Comparison of ENCODE assay signal across 29 cellular contexts in genomic region chr18:26677957-26678356, GRCh38.
"Had no signal": no experiment of that assay in that cellular context is flagged by ENCODE, and none has a peak within 500 bp of the region (broad histone marks: within the 10 kb centered on the region; RNA-seq: fewer than 3 reads in every experiment).

No MANE protein-coding gene starts in this region.

- H3K27ac ChIP-seq: neural progenitor cell, ovary, parathyroid adenoma, psoas muscle, right lobe of liver, sigmoid colon, skin epidermis, spleen, suprapubic skin, testis, tibial artery, transverse colon, upper lobe of right lung, uterus had no signal

- H3K36me3 ChIP-seq: neural progenitor cell, ovary, right lobe of liver, sigmoid colon, spleen, suprapubic skin, tibial artery, transverse colon, upper lobe of right lung, uterus had no signal

- H3K27me3 ChIP-seq: neural progenitor cell, ovary, right lobe of liver, sigmoid colon, spleen, suprapubic skin, testis, tibial artery, transverse colon, upper lobe of right lung, uterus had no signal

- H3K9me3 ChIP-seq: ovary, psoas muscle, right lobe of liver, sigmoid colon, spleen, suprapubic skin, testis, tibial artery, transverse colon, upper lobe of right lung, uterus had no signal

- H3K4me1 ChIP-seq: neural progenitor cell, parathyroid adenoma, psoas muscle, right lobe of liver, sigmoid colon, spleen, suprapubic skin, testis, tibial artery, transverse colon, upper lobe of right lung, uterus had no signal

- ATAC-seq: natural killer cell; psoas muscle; right cardiac atrium; right lobe of liver; stimulated activated memory B cell treated with anti-CD40 and anti-IgM and Interleukin-4, amounts not matched to agents 10 μg/mL and 1 μg/mL and 100 μg/mL, for 72 hours; stimulated activated naive CD8-positive, alpha-beta T cell treated with anti-CD3 and anti-CD28 coated beads, Interleukin-15, amount 100 ng/mL, for 72 hours; stimulated activated naive CD8-positive, alpha-beta T cell treated with anti-CD3 and anti-CD28 coated beads, Interleukin-15, Interleukin-2, amounts not matched to agents 100 U/mL and 50 U/mL, for 24 hours; upper lobe of right lung had no signal

- DNase-seq: natural killer cell; occipital lobe; ovary; posterior cingulate gyrus; psoas muscle; right cardiac atrium; right lobe of liver; sigmoid colon; spleen; stimulated activated CD4-positive, alpha-beta T cell treated with anti-CD3 and anti-CD28 coated beads, Interleukin-12 subunit alpha, Interleukin-12 subunit beta, amount 100 ng/mL, for 4 hours; stimulated activated CD4-positive, alpha-beta T cell treated with anti-CD3 and anti-CD28 coated beads, Interleukin-1b, Interleukin-23, amount 100 ng/mL, for 48 hours; stimulated activated CD4-positive, alpha-beta T cell treated with anti-CD3 and anti-CD28 coated beads, Interleukin-4, amount 100 ng/mL, for 1 hour; stimulated activated CD4-positive, alpha-beta T cell treated with anti-CD3 and anti-CD28 coated beads, Interleukin-4, amount 100 ng/mL, for 4 hours; stimulated activated CD8-positive, alpha-beta memory T cell treated with anti-CD3 and anti-CD28 coated beads, Interleukin-4, amount 100 ng/mL, for 48 hours; stimulated activated naive CD4-positive, alpha-beta T cell; stimulated activated naive CD8-positive, alpha-beta T cell treated with anti-CD3 and anti-CD28 coated beads, Interleukin-15, amount 100 ng/mL, for 72 hours; stimulated activated naive CD8-positive, alpha-beta T cell treated with anti-CD3 and anti-CD28 coated beads, Interleukin-15, Interleukin-2, amounts not matched to agents 100 U/mL and 50 U/mL, for 24 hours; substantia nigra; testis; tibial artery; transverse colon; upper lobe of right lung; uterus had no signal

- H3K4me3 ChIP-seq: neural progenitor cell, ovary, psoas muscle, right lobe of liver, sigmoid colon, skin epidermis, smooth muscle cell, spleen, suprapubic skin, testis, tibial artery, transverse colon, upper lobe of right lung, uterus had no signal
